In the genomic region with DNA sequence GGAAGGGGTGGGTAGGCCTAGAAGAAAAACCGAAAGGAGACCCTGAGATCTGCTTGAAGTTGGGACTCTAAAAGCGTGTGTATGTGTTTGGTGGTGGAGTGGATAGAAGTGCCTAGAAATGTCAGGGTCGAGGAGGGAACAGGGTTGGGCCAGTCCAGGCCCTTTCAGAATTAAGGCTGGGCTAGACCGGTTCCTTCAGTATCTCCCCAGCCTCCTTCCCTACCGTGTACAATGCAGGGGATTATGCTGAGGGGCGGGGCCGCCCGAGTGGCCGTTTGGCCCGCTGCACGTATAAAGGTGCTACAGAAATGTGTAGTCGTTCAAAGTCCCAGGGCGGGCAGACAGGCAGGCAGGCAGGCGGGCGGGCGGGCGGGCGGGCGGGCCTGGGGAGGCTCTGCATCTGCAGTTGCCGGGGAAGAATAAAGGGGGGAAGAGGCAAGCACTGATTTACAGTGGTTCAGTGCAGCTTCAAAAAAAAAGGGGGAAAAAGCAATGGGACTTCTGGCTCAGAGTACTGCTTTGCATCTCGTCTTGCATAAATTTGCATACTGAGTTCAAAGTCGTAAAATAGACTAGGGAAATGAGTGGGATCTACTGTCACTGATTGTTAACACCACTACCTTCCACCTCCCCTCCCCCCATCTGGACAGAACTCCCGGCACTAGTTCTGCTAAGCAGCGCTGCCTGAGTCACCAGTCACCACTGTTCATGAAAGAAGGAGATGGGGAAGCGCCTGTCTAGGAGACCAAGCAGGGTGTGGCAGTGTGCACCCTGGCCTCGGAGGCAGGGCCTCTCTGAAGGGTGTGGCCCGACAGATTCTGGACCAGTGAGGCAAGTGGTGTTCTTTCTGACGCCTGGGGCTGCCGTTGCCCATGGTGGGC, we compare ENCODE assay signal across 8 cellular contexts. TPM values are rescaled to one million over a fixed set of nuclear protein-coding genes. Genes with fewer than 3 reads are reported as not detected.
DNase-seq lines count a peak whose midpoint lies in the region; ATAC-seq and TF ChIP-seq lines count a peak whose summit lies in the region.

No MANE protein-coding gene starts in this region.

- H3K36me3 Mint-ChIP-seq in activated naive CD8-positive, alpha-beta T cell, result no peaks in the 10 kb centered on the region
- no peaks in the 10 kb centered on the region for H3K36me3 Mint-ChIP-seq in activated naive CD8-positive, alpha-beta T cell treated with anti-CD3 and anti-CD28 coated beads, Interleukin-2, amount 50 U/mL, for 24 hours (ENCODE audit: low read depth)

- H3K9me3 ChIP-seq in uterus, result no peaks in the 10 kb centered on the region

- TF ChIP-seq POLR2A in uterus (IDR thresholded peaks at IDR 0.05), result no peak

- peak overlapping the region in 1 of 2 donors; percentile 55 for H3K4me3 ChIP-seq in uterus

- H3K36me3 ChIP-seq in uterus, result no peaks in the 10 kb centered on the region

- peak overlapping the region; percentile 30 to 59 for H3K27ac ChIP-seq in uterus

- H3K4me1 Mint-ChIP-seq in activated naive CD8-positive, alpha-beta T cell (ENCODE audit: low read depth), result peaks cover 28% of the 10 kb centered on the region
- H3K4me1 Mint-ChIP-seq in activated naive CD8-positive, alpha-beta T cell treated with anti-CD3 and anti-CD28 coated beads, Interleukin-2, amount 50 U/mL, for 24 hours, result peaks cover 26% of the 10 kb centered on the region

- intact Hi-C loops in uterus (cut with DNase I; ENCODE audit: low total_unique reads), result no loop called here

- no peaks in the 10 kb centered on the region for H3K27me3 ChIP-seq in uterus

- TF ChIP-seq CTCF in uterus (IDR thresholded peaks at IDR 0.05), result no peak

- no peak for ATAC-seq in activated naive CD8-positive, alpha-beta T cell treated with anti-CD3 and anti-CD28 coated beads, Interleukin-2, amount 50 U/mL, for 24 hours
- no peak for ATAC-seq in HG03460 (IDR thresholded peaks at IDR 0.05; ENCODE audit: unreplicated experiment)

- peak overlapping the region; percentile 28 for H3K4me3 Mint-ChIP-seq in activated naive CD8-positive, alpha-beta T cell
- no peak overlapping the region for H3K4me3 Mint-ChIP-seq in activated naive CD8-positive, alpha-beta T cell treated with anti-CD3 and anti-CD28 coated beads, Interleukin-2, amount 50 U/mL, for 24 hours

- no peak for DNase-seq in activated naive CD8-positive, alpha-beta T cell treated with anti-CD3 and anti-CD28 coated beads, Interleukin-2, amount 50 U/mL, for 24 hours
- DNase-seq in amniotic epithelial cell (ENCODE audit: low read depth) (peak; percentile 54), kidney glomerular epithelial cell (lab: John Stamatoyannopoulos, UW) (peak; percentile 48), uterus (peak in 1 of 2 donors; percentile 65)
- DNase-seq in activated naive CD4-positive, alpha-beta T cell treated with anti-CD3 and anti-CD28 coated beads, Interleukin-2, amount 50 U/mL, for 16 hours, result no peak
- no peak for DNase-seq in activated T-cell treated with anti-CD3 and anti-CD28 coated beads, Interleukin-2, amount 50 U/mL, for 48 hours

- H3K27me3 Mint-ChIP-seq in activated naive CD8-positive, alpha-beta T cell, result peaks cover 35% of the 10 kb centered on the region
- H3K27me3 Mint-ChIP-seq in activated naive CD8-positive, alpha-beta T cell treated with anti-CD3 and anti-CD28 coated beads, Interleukin-2, amount 50 U/mL, for 24 hours, result peaks cover 57% of the 10 kb centered on the region

- no peak overlapping the region for H3K27ac Mint-ChIP-seq in activated naive CD8-positive, alpha-beta T cell
- no peak overlapping the region for H3K27ac Mint-ChIP-seq in activated naive CD8-positive, alpha-beta T cell treated with anti-CD3 and anti-CD28 coated beads, Interleukin-2, amount 50 U/mL, for 24 hours

- no peaks in the 10 kb centered on the region for H3K9me3 Mint-ChIP-seq in activated naive CD8-positive, alpha-beta T cell (ENCODE audit: low read depth)
- H3K9me3 Mint-ChIP-seq in activated naive CD8-positive, alpha-beta T cell treated with anti-CD3 and anti-CD28 coated beads, Interleukin-2, amount 50 U/mL, for 24 hours, result no peaks in the 10 kb centered on the region

- H3K4me1 ChIP-seq in uterus, result no peaks in the 10 kb centered on the region

RNA-seq across cellular contexts. Expression of gene IGFBP2, which starts 3.6 kb away (rescaled TPM):
- total RNA-seq in uterus, result 100 to 1,000 TPM in 2 of 4 donors, 10 to 100 TPM in 2; 59.5 to 398 (median 102) TPM

RNA-seq across cellular contexts. Expression of gene IGFBP5, which starts 58.5 kb away (rescaled TPM):
- total RNA-seq in uterus, result 1,000 to 10,000 TPM in 1 of 4 donors, 100 to 1,000 TPM in 3; 480 to 2,812 (median 618) TPM

Comparison
In these comparisons a context has a peak if more than half of its experiments do, and no peak if none do; other contexts are left out.
1. DNase-seq: peak in amniotic epithelial cell (single experiment) and kidney glomerular epithelial cell (single experiment); none in activated naive CD8-positive, alpha-beta T cell treated with anti-CD3 and anti-CD28 coated beads, Interleukin-2, amount 50 U/mL, for 24 hours (single experiment), activated naive CD4-positive, alpha-beta T cell treated with anti-CD3 and anti-CD28 coated beads, Interleukin-2, amount 50 U/mL, for 16 hours (single experiment) and activated T-cell treated with anti-CD3 and anti-CD28 coated beads, Interleukin-2, amount 50 U/mL, for 48 hours (0 of 2).